Comparison of ENCODE assay signal across 13 cellular contexts in genomic region chr19:613732-614567, GRCh38. TPM values are rescaled to one million over a fixed set of nuclear protein-coding genes. Genes with fewer than 3 reads are reported as not detected.
DNase-seq lines count a peak whose midpoint lies in the region; ATAC-seq, FAIRE-seq and TF ChIP-seq lines count a peak whose summit lies in the region.
"Had no signal": no experiment of that assay in that cellular context is flagged by ENCODE, and none has a peak within 500 bp of the region (broad histone marks: within the 10 kb centered on the region; RNA-seq: fewer than 3 reads in every experiment).

No MANE protein-coding gene starts in this region.

- DNase-seq in SK-N-SH (peak; percentile 53), T-helper 17 cell (no peak), HepG2 (ENCODE audit: low spot score) (no peak), inferior parietal cortex (ENCODE audit: extremely low spot score) (no peak), cortex of kidney (lab: John Stamatoyannopoulos, UW) (no peak)
- DNase-seq: Caco-2; CD8-positive, alpha-beta memory T cell; GF-D8 had no signal

- ATAC-seq in SK-N-SH treated with all-trans-retinoic acid at 6 μM for 48 hours, result no peak
- no peak for ATAC-seq in T-helper 17 cell
- no peak for ATAC-seq in HepG2
- ATAC-seq in GM21529 (IDR thresholded peaks at IDR 0.05; ENCODE audit: unreplicated experiment), result no peak

- TF ChIP-seq EP300 in SK-N-SH (IDR thresholded peaks at IDR 0.05; ENCODE audit: borderline replicate concordance in 1 of 2, low read depth in 1 of 2, low read length in 1 of 2) (no peak), HepG2 (IDR thresholded peaks at IDR 0.05; ENCODE audit: low read depth in 2 of 2, low read length in 2 of 2) (no peak), HepG2 (CRISPR knock-in tag; IDR thresholded peaks at IDR 0.05; ENCODE audit: borderline replicate concordance) (no peak)

- H3F3A ChIP-seq in SK-N-SH (replicated peaks; ENCODE audit: insufficient read depth), result peaks cover 19% of the 10 kb centered on the region

- H3K27ac ChIP-seq in SK-N-SH (ENCODE audit: low read depth in 2 of 2, low read length in 1 of 2), result no peak overlapping the region
- H3K27ac ChIP-seq in HepG2 (ENCODE audit: extremely low read length, insufficient read depth, low read length), result no peak overlapping the region
- H3K27ac ChIP-seq: 22Rv1 had no signal

- H3K4me3 ChIP-seq in SK-N-SH (ENCODE audit: low read depth in 2 of 2, low read length in 1 of 2), result no peak overlapping the region
- H3K4me3 ChIP-seq in HepG2 (replicated peaks in 1 of 3; ENCODE audit: insufficient read depth in 1 of 3, low read depth in 2 of 3, low read length in 3 of 3), result no peak overlapping the region

- intact Hi-C loops in HepG2 (cut with micrococcal nuclease; ENCODE audit: unreplicated experiment), result no loop called here

- in situ Hi-C loops in HepG2 (cut with HindIII; ENCODE audit: extremely low pct_ligation_motif_present, low pct_unique_long_range_greater_than_20kb), result no loop called here

- H3K4me2 ChIP-seq in SK-N-SH (no peak overlapping the region), HepG2 (ENCODE audit: low read depth, low read length) (no peak overlapping the region)

- CTCF ChIA-PET in SK-N-SH (lab: Yijun Ruan, JAX) (no interaction called here), HepG2 (lab: Yijun Ruan, JAX; ENCODE audit: low intra/inter-chr PET ratio, low total read pairs) (no interaction called here)

- peaks cover 5 to 25% of the 10 kb centered on the region in 2 experiments; a peak in 3 of 4 replicates for H3K4me1 ChIP-seq in SK-N-SH (ENCODE audit: control insufficient read depth in 1 of 2, insufficient read depth in 2 of 2, low read depth in 1 of 2, low read length in 1 of 2)
- no peaks in the 10 kb centered on the region for H3K4me1 ChIP-seq in HepG2 (ENCODE audit: insufficient read depth, low read length)
- H3K4me1 ChIP-seq: Caco-2 had no signal

- H3K9me3 ChIP-seq in SK-N-SH (no peaks in the 10 kb centered on the region), T-helper 17 cell (ENCODE audit: control insufficient read depth, low read length, poor library complexity, severe bottlenecking) (no peaks in the 10 kb centered on the region), HepG2 (ENCODE audit: low read length) (no peaks in the 10 kb centered on the region)
- H3K9me3 ChIP-seq: Caco-2 had no signal

- H3K36me3 ChIP-seq in SK-N-SH (replicated peaks in 1 of 2; ENCODE audit: control insufficient read depth in 1 of 2, insufficient read depth in 2 of 2, low read length in 1 of 2) (peaks cover 0 to 25% of the 10 kb centered on the region in 2 experiments), HepG2 (replicated peaks in 1 of 2; ENCODE audit: control insufficient read depth in 1 of 2, insufficient read depth in 2 of 2, low read length in 2 of 2) (peaks cover 9 to 16% of the 10 kb centered on the region in 2 experiments; a peak in 4 of 5 replicates)

- POLR2A ChIA-PET in SK-N-SH (lab: Yijun Ruan, JAX), result no interaction called here
- POLR2A ChIA-PET in HepG2 (lab: Yijun Ruan, JAX), result no interaction called here

- H3K36me3 Mint-ChIP-seq in T-helper 17 cell (ENCODE audit: low read depth), result no peaks in the 10 kb centered on the region

- H3K9ac ChIP-seq in SK-N-SH (no peak overlapping the region), HepG2 (ENCODE audit: insufficient read depth, low read depth, low read length) (no peak overlapping the region)

- H3K27me3 Mint-ChIP-seq in T-helper 17 cell, result no peaks in the 10 kb centered on the region
- H3K27me3 Mint-ChIP-seq: CD8-positive, alpha-beta memory T cell had no signal

- H3K79me2 ChIP-seq in SK-N-SH (ENCODE audit: insufficient read depth), result no peaks in the 10 kb centered on the region
- no peaks in the 10 kb centered on the region for H3K79me2 ChIP-seq in HepG2 (ENCODE audit: insufficient read depth, low read length)

- 90% methylated on average over 28 of the region's 54 CpGs for WGBS in SK-N-SH (ENCODE audit: low lambda C conversion rate)
- WGBS in HepG2 (ENCODE audit: low lambda C conversion rate), result 95% methylated on average over 26 of the region's 54 CpGs

- H3K27ac Mint-ChIP-seq in T-helper 17 cell, result no peak overlapping the region

- H3K27me3 ChIP-seq in SK-N-SH (ENCODE audit: insufficient read depth), result no peaks in the 10 kb centered on the region
- no peaks in the 10 kb centered on the region for H3K27me3 ChIP-seq in HepG2 (ENCODE audit: control insufficient read depth in 1 of 2, insufficient read depth in 2 of 2, low read length in 2 of 2)

- BruUV-seq in HepG2 (replicated peaks; lab: Mats Ljungman, UMichigan), result no TSS peak

- TF ChIP-seq CTCF in SK-N-SH (IDR thresholded peaks at IDR 0.05) (no peak), HepG2 (CRISPR knock-in tag; IDR thresholded peaks at IDR 0.05) (no peak)

- peaks cover 10% of the 10 kb centered on the region for H3K4me1 Mint-ChIP-seq in T-helper 17 cell

- TF ChIP-seq RAD21 in SK-N-SH (IDR thresholded peaks at IDR 0.05; ENCODE audit: low read length) (no peak), HepG2 (CRISPR knock-in tag; IDR thresholded peaks at IDR 0.05) (no peak)

- no peak for TF ChIP-seq POLR2A in HepG2 (IDR thresholded peaks at IDR 0.05; ENCODE audit: insufficient read depth in 1 of 2, low read depth in 2 of 2, low read length in 2 of 2)

- no peaks in the 10 kb centered on the region for H4K20me1 ChIP-seq in SK-N-SH (ENCODE audit: insufficient read depth)
- no peaks in the 10 kb centered on the region for H4K20me1 ChIP-seq in HepG2 (ENCODE audit: insufficient read depth, low read length)

- peak overlapping the region; percentile 71 for H3K4me3 Mint-ChIP-seq in T-helper 17 cell

- FAIRE-seq in HepG2 (lab: Jason Lieb, UNC), result no peak
- FAIRE-seq: H54 had no signal

- H2AFZ ChIP-seq in SK-N-SH (ENCODE audit: low read depth), result no peak overlapping the region
- no peak overlapping the region for H2AFZ ChIP-seq in HepG2 (ENCODE audit: low read length)

- no peaks in the 10 kb centered on the region for H3K9me2 ChIP-seq in SK-N-SH

RNA-seq across cellular contexts. Expression of gene POLRMT, which starts 19.4 kb away (rescaled TPM):
- polyA plus RNA-seq in SK-N-SH (2012; rRNA removed), result 38.2 and 40.1 TPM in 2 replicates
- polyA plus RNA-seq in SK-N-SH (2012; cell fraction: cytosol; rRNA removed), result 9.6 and 13.7 TPM in 2 replicates
- 157 and 218 TPM in 2 replicates for polyA plus RNA-seq in SK-N-SH (2012; cell fraction: nucleus; rRNA removed)
- 10 to 100 TPM; 61.3 to 64.7 TPM for total RNA-seq in T-helper 17 cell
- 52.5 and 78.0 TPM in 2 replicates for total RNA-seq in HepG2 (2016; rRNA removed; fragmentation: Illumina TruSeq; extraction: Trizol)
- total RNA-seq in HepG2 (2016; cell fraction: cytosol; rRNA removed; fragmentation: Illumina TruSeq; extraction: Trizol; ENCODE audit: low read depth), result 14.6 and 16.3 TPM in 2 replicates
- total RNA-seq in HepG2 (2016; cell fraction: insoluble cytoplasmic fraction; rRNA removed; fragmentation: Illumina TruSeq; extraction: Trizol), result 49.1 and 82.6 TPM in 2 replicates
- total RNA-seq in HepG2 (2016; cell fraction: membrane; rRNA removed; fragmentation: Illumina TruSeq; extraction: Trizol), result 30.6 and 32.9 TPM in 2 replicates
- 53.4 and 70.1 TPM in 2 replicates for total RNA-seq in HepG2 (2016; cell fraction: nucleus; rRNA removed; fragmentation: Illumina TruSeq; extraction: Trizol)
- 101 and 114 TPM in 2 replicates for polyA plus RNA-seq in HepG2 (2011; rRNA removed)
- polyA plus RNA-seq in HepG2 (2011; cell fraction: cytosol; rRNA removed), result 20.8 and 36.5 TPM in 2 replicates
- polyA plus RNA-seq in HepG2 (2011; cell fraction: nucleus; rRNA removed), result 255 and 333 TPM in 2 replicates
- 52.2 and 65.7 TPM in 2 replicates for polyA plus RNA-seq in HepG2 (2012)
- polyA plus RNA-seq in HepG2 (2016; cell fraction: cytosol; fragmentation: Illumina TruSeq; extraction: Trizol; ENCODE audit: low read depth), result 16.5 and 17.7 TPM in 2 replicates
- polyA plus RNA-seq in HepG2 (2016; cell fraction: insoluble cytoplasmic fraction; fragmentation: Illumina TruSeq; extraction: Trizol; ENCODE audit: low read depth), result 70.9 and 71.7 TPM in 2 replicates
- polyA plus RNA-seq in HepG2 (2016; cell fraction: membrane; fragmentation: Illumina TruSeq; extraction: Trizol; ENCODE audit: low read depth), result 34.9 and 37.3 TPM in 2 replicates
- 138 and 146 TPM in 2 replicates for polyA plus RNA-seq in HepG2 (2016; cell fraction: nucleus; fragmentation: Illumina TruSeq; extraction: Trizol; ENCODE audit: insufficient read depth, low read depth)
- polyA minus RNA-seq in HepG2 (2011; rRNA and poly(A)+ RNA removed; ENCODE audit: low replicate concordance), result 247 and 377 TPM in 2 replicates
- 67.1 and 69.6 TPM in 2 replicates for polyA minus RNA-seq in HepG2 (2011; cell fraction: cytosol; rRNA and poly(A)+ RNA removed)
- 37.9 and 42.3 TPM in 2 replicates for polyA minus RNA-seq in HepG2 (2011; cell fraction: nucleus; rRNA and poly(A)+ RNA removed)

RNA-seq across cellular contexts. Expression of gene HCN2, which starts 24.3 kb away (rescaled TPM):
- 3.4 and 5.6 TPM in 2 replicates for polyA plus RNA-seq in SK-N-SH (2012; rRNA removed)
- polyA plus RNA-seq in SK-N-SH (2012; cell fraction: cytosol; rRNA removed), result 4.4 and 8.7 TPM in 2 replicates
- polyA plus RNA-seq in SK-N-SH (2012; cell fraction: nucleus; rRNA removed), result 11.1 and 12.0 TPM in 2 replicates
- total RNA-seq in T-helper 17 cell, result 1 to 10 TPM; 1.1 to 3.0 TPM
- not detected in 2 replicates for total RNA-seq in HepG2 (2016; rRNA removed; fragmentation: Illumina TruSeq; extraction: Trizol)
- total RNA-seq in HepG2 (2016; cell fraction: cytosol; rRNA removed; fragmentation: Illumina TruSeq; extraction: Trizol; ENCODE audit: low read depth), result not detected in 2 replicates
- total RNA-seq in HepG2 (2016; cell fraction: insoluble cytoplasmic fraction; rRNA removed; fragmentation: Illumina TruSeq; extraction: Trizol), result not detected in 2 replicates
- total RNA-seq in HepG2 (2016; cell fraction: membrane; rRNA removed; fragmentation: Illumina TruSeq; extraction: Trizol), result 0.03 TPM in 1 of 2 replicates, not detected in the other
- total RNA-seq in HepG2 (2016; cell fraction: nucleus; rRNA removed; fragmentation: Illumina TruSeq; extraction: Trizol), result not detected in 2 replicates
- 0.01 and 0.05 TPM in 2 replicates for polyA plus RNA-seq in HepG2 (2011; rRNA removed)
- polyA plus RNA-seq in HepG2 (2011; cell fraction: cytosol; rRNA removed), result 0.07 and 0.09 TPM in 2 replicates
- 0.19 and 0.24 TPM in 2 replicates for polyA plus RNA-seq in HepG2 (2011; cell fraction: nucleus; rRNA removed)
- 0.15 and 0.39 TPM in 2 replicates for polyA plus RNA-seq in HepG2 (2012)
- 0.07 TPM in 1 of 2 replicates, not detected in the other for polyA plus RNA-seq in HepG2 (2016; cell fraction: cytosol; fragmentation: Illumina TruSeq; extraction: Trizol; ENCODE audit: low read depth)
- not detected in 2 replicates for polyA plus RNA-seq in HepG2 (2016; cell fraction: insoluble cytoplasmic fraction; fragmentation: Illumina TruSeq; extraction: Trizol; ENCODE audit: low read depth)
- polyA plus RNA-seq in HepG2 (2016; cell fraction: membrane; fragmentation: Illumina TruSeq; extraction: Trizol; ENCODE audit: low read depth), result 0.05 TPM in 1 of 2 replicates, not detected in the other
- not detected in 2 replicates for polyA plus RNA-seq in HepG2 (2016; cell fraction: nucleus; fragmentation: Illumina TruSeq; extraction: Trizol; ENCODE audit: insufficient read depth, low read depth)
- polyA minus RNA-seq in HepG2 (2011; rRNA and poly(A)+ RNA removed; ENCODE audit: low replicate concordance), result 0.16 and 9.3 TPM in 2 replicates
- not detected in 2 replicates for polyA minus RNA-seq in HepG2 (2011; cell fraction: cytosol; rRNA and poly(A)+ RNA removed)
- not detected in 2 replicates for polyA minus RNA-seq in HepG2 (2011; cell fraction: nucleus; rRNA and poly(A)+ RNA removed)
- polyA plus RNA-seq: CD8-positive, alpha-beta memory T cell; IgD-negative memory B cell had no signal

RNA-seq across cellular contexts. Expression of gene FGF22, which starts 25.7 kb away (rescaled TPM):
- polyA plus RNA-seq in SK-N-SH (2012; rRNA removed), result 0.62 and 0.93 TPM in 2 replicates
- 0.16 and 0.27 TPM in 2 replicates for polyA plus RNA-seq in SK-N-SH (2012; cell fraction: cytosol; rRNA removed)
- polyA plus RNA-seq in SK-N-SH (2012; cell fraction: nucleus; rRNA removed), result 3.5 and 4.7 TPM in 2 replicates
- total RNA-seq in T-helper 17 cell, result under 1 TPM; 0.65 to 0.68 TPM
- 0.24 TPM in 1 of 2 replicates, not detected in the other for total RNA-seq in HepG2 (2016; rRNA removed; fragmentation: Illumina TruSeq; extraction: Trizol)
- total RNA-seq in HepG2 (2016; cell fraction: cytosol; rRNA removed; fragmentation: Illumina TruSeq; extraction: Trizol; ENCODE audit: low read depth), result not detected in 2 replicates
- 0.09 TPM in 1 of 2 replicates, not detected in the other for total RNA-seq in HepG2 (2016; cell fraction: insoluble cytoplasmic fraction; rRNA removed; fragmentation: Illumina TruSeq; extraction: Trizol)
- total RNA-seq in HepG2 (2016; cell fraction: membrane; rRNA removed; fragmentation: Illumina TruSeq; extraction: Trizol), result 0.17 and 0.19 TPM in 2 replicates
- total RNA-seq in HepG2 (2016; cell fraction: nucleus; rRNA removed; fragmentation: Illumina TruSeq; extraction: Trizol), result not detected in 2 replicates
- 0.07 TPM in 1 of 2 replicates, not detected in the other for polyA plus RNA-seq in HepG2 (2011; rRNA removed)
- polyA plus RNA-seq in HepG2 (2011; cell fraction: cytosol; rRNA removed), result not detected in 2 replicates
- polyA plus RNA-seq in HepG2 (2011; cell fraction: nucleus; rRNA removed), result not detected in 2 replicates
- 0.09 and 0.27 TPM in 2 replicates for polyA plus RNA-seq in HepG2 (2012)
- 0.08 and 0.16 TPM in 2 replicates for polyA plus RNA-seq in HepG2 (2016; cell fraction: cytosol; fragmentation: Illumina TruSeq; extraction: Trizol; ENCODE audit: low read depth)
- not detected in 2 replicates for polyA plus RNA-seq in HepG2 (2016; cell fraction: insoluble cytoplasmic fraction; fragmentation: Illumina TruSeq; extraction: Trizol; ENCODE audit: low read depth)
- polyA plus RNA-seq in HepG2 (2016; cell fraction: membrane; fragmentation: Illumina TruSeq; extraction: Trizol; ENCODE audit: low read depth), result 0.13 TPM in 1 of 2 replicates, not detected in the other
- 0.33 TPM in 1 of 2 replicates, not detected in the other for polyA plus RNA-seq in HepG2 (2016; cell fraction: nucleus; fragmentation: Illumina TruSeq; extraction: Trizol; ENCODE audit: insufficient read depth, low read depth)
- polyA minus RNA-seq in HepG2 (2011; rRNA and poly(A)+ RNA removed; ENCODE audit: low replicate concordance), result not detected in 2 replicates
- polyA minus RNA-seq in HepG2 (2011; cell fraction: cytosol; rRNA and poly(A)+ RNA removed), result not detected in 2 replicates
- polyA minus RNA-seq in HepG2 (2011; cell fraction: nucleus; rRNA and poly(A)+ RNA removed), result not detected in 2 replicates
- polyA plus RNA-seq: CD8-positive, alpha-beta memory T cell; IgD-negative memory B cell had no signal

RNA-seq across cellular contexts. Expression of gene BSG, which starts 41.6 kb away (rescaled TPM):
- polyA plus RNA-seq in SK-N-SH (2012; rRNA removed) (745 and 835 TPM in 2 replicates), HepG2 (2011; rRNA removed) (754 and 1,057 TPM in 2 replicates)
- polyA plus RNA-seq in SK-N-SH (2012; cell fraction: cytosol; rRNA removed), result 263 and 438 TPM in 2 replicates
- 422 and 627 TPM in 2 replicates for polyA plus RNA-seq in SK-N-SH (2012; cell fraction: nucleus; rRNA removed)
- total RNA-seq in T-helper 17 cell (100 to 1,000 TPM; 152 to 165 TPM), HepG2 (2016; rRNA removed; fragmentation: Illumina TruSeq; extraction: Trizol) (136 and 309 TPM in 2 replicates)
- 81.8 and 84.4 TPM in 2 replicates for total RNA-seq in HepG2 (2016; cell fraction: cytosol; rRNA removed; fragmentation: Illumina TruSeq; extraction: Trizol; ENCODE audit: low read depth)
- total RNA-seq in HepG2 (2016; cell fraction: insoluble cytoplasmic fraction; rRNA removed; fragmentation: Illumina TruSeq; extraction: Trizol), result 114 and 317 TPM in 2 replicates
- 96.0 and 109 TPM in 2 replicates for total RNA-seq in HepG2 (2016; cell fraction: membrane; rRNA removed; fragmentation: Illumina TruSeq; extraction: Trizol)
- 271 and 340 TPM in 2 replicates for total RNA-seq in HepG2 (2016; cell fraction: nucleus; rRNA removed; fragmentation: Illumina TruSeq; extraction: Trizol)
- 595 and 749 TPM in 2 replicates for polyA plus RNA-seq in HepG2 (2011; cell fraction: cytosol; rRNA removed)
- polyA plus RNA-seq in HepG2 (2011; cell fraction: nucleus; rRNA removed), result 561 and 615 TPM in 2 replicates
- 926 and 933 TPM in 2 replicates for polyA plus RNA-seq in HepG2 (2012)
- polyA plus RNA-seq in HepG2 (2016; cell fraction: cytosol; fragmentation: Illumina TruSeq; extraction: Trizol; ENCODE audit: low read depth), result 148 and 149 TPM in 2 replicates
- polyA plus RNA-seq in HepG2 (2016; cell fraction: insoluble cytoplasmic fraction; fragmentation: Illumina TruSeq; extraction: Trizol; ENCODE audit: low read depth), result 179 and 219 TPM in 2 replicates
- 152 and 167 TPM in 2 replicates for polyA plus RNA-seq in HepG2 (2016; cell fraction: membrane; fragmentation: Illumina TruSeq; extraction: Trizol; ENCODE audit: low read depth)
- polyA plus RNA-seq in HepG2 (2016; cell fraction: nucleus; fragmentation: Illumina TruSeq; extraction: Trizol; ENCODE audit: insufficient read depth, low read depth), result 760 and 837 TPM in 2 replicates
- 426 and 707 TPM in 2 replicates for polyA minus RNA-seq in HepG2 (2011; rRNA and poly(A)+ RNA removed; ENCODE audit: low replicate concordance)
- 369 and 454 TPM in 2 replicates for polyA minus RNA-seq in HepG2 (2011; cell fraction: cytosol; rRNA and poly(A)+ RNA removed)
- 97.1 and 115 TPM in 2 replicates for polyA minus RNA-seq in HepG2 (2011; cell fraction: nucleus; rRNA and poly(A)+ RNA removed)

RNA-seq across cellular contexts. Expression of gene RNF126, which starts 49.1 kb away (rescaled TPM):
- polyA plus RNA-seq in SK-N-SH (2012; rRNA removed) (9.0 and 12.9 TPM in 2 replicates), HepG2 (2011; rRNA removed) (23.2 and 24.6 TPM in 2 replicates)
- polyA plus RNA-seq in SK-N-SH (2012; cell fraction: cytosol; rRNA removed), result 11.9 and 17.2 TPM in 2 replicates
- 43.5 and 64.4 TPM in 2 replicates for polyA plus RNA-seq in SK-N-SH (2012; cell fraction: nucleus; rRNA removed)
- total RNA-seq in T-helper 17 cell (100 to 1,000 TPM; 105 to 126 TPM), HepG2 (2016; rRNA removed; fragmentation: Illumina TruSeq; extraction: Trizol) (18.5 and 34.0 TPM in 2 replicates)
- 60.7 and 62.9 TPM in 2 replicates for total RNA-seq in HepG2 (2016; cell fraction: cytosol; rRNA removed; fragmentation: Illumina TruSeq; extraction: Trizol; ENCODE audit: low read depth)
- 14.0 and 32.5 TPM in 2 replicates for total RNA-seq in HepG2 (2016; cell fraction: insoluble cytoplasmic fraction; rRNA removed; fragmentation: Illumina TruSeq; extraction: Trizol)
- total RNA-seq in HepG2 (2016; cell fraction: membrane; rRNA removed; fragmentation: Illumina TruSeq; extraction: Trizol), result 51.8 and 70.5 TPM in 2 replicates
- total RNA-seq in HepG2 (2016; cell fraction: nucleus; rRNA removed; fragmentation: Illumina TruSeq; extraction: Trizol), result 20.4 and 26.7 TPM in 2 replicates
- 21.4 and 33.6 TPM in 2 replicates for polyA plus RNA-seq in HepG2 (2011; cell fraction: cytosol; rRNA removed)
- polyA plus RNA-seq in HepG2 (2011; cell fraction: nucleus; rRNA removed), result 96.9 and 98.7 TPM in 2 replicates
- polyA plus RNA-seq in HepG2 (2012), result 47.4 and 51.2 TPM in 2 replicates
- polyA plus RNA-seq in HepG2 (2016; cell fraction: cytosol; fragmentation: Illumina TruSeq; extraction: Trizol; ENCODE audit: low read depth), result 83.7 and 90.8 TPM in 2 replicates
- 29.9 and 39.9 TPM in 2 replicates for polyA plus RNA-seq in HepG2 (2016; cell fraction: insoluble cytoplasmic fraction; fragmentation: Illumina TruSeq; extraction: Trizol; ENCODE audit: low read depth)
- 79.7 and 88.6 TPM in 2 replicates for polyA plus RNA-seq in HepG2 (2016; cell fraction: membrane; fragmentation: Illumina TruSeq; extraction: Trizol; ENCODE audit: low read depth)
- 75.9 and 77.0 TPM in 2 replicates for polyA plus RNA-seq in HepG2 (2016; cell fraction: nucleus; fragmentation: Illumina TruSeq; extraction: Trizol; ENCODE audit: insufficient read depth, low read depth)
- polyA minus RNA-seq in HepG2 (2011; rRNA and poly(A)+ RNA removed; ENCODE audit: low replicate concordance), result 10.7 and 26.6 TPM in 2 replicates
- 18.3 and 21.9 TPM in 2 replicates for polyA minus RNA-seq in HepG2 (2011; cell fraction: cytosol; rRNA and poly(A)+ RNA removed)
- 28.0 and 36.3 TPM in 2 replicates for polyA minus RNA-seq in HepG2 (2011; cell fraction: nucleus; rRNA and poly(A)+ RNA removed)
